In genomic region chr7:143763065-143763464, GRCh38 we compare ENCODE assay signal across 6 cellular contexts. TPM values are rescaled to one million over a fixed set of nuclear protein-coding genes. Genes with fewer than 3 reads are reported as not detected.
"Had no signal": no experiment of that assay in that cellular context is flagged by ENCODE, and none has a peak within 500 bp of the region (broad histone marks: within the 10 kb centered on the region; RNA-seq: fewer than 3 reads in every experiment).

No MANE protein-coding gene starts in this region.

RNA-seq across cellular contexts. Expression of gene CTAGE6, which starts 5.6 kb away (rescaled TPM):
- total RNA-seq: occipital lobe, right atrium auricular region, smooth muscle cell had no signal
- polyA plus RNA-seq: naive thymus-derived CD4-positive, alpha-beta T cell; neural cell; smooth muscle cell; urinary bladder had no signal
